In the genomic region with DNA sequence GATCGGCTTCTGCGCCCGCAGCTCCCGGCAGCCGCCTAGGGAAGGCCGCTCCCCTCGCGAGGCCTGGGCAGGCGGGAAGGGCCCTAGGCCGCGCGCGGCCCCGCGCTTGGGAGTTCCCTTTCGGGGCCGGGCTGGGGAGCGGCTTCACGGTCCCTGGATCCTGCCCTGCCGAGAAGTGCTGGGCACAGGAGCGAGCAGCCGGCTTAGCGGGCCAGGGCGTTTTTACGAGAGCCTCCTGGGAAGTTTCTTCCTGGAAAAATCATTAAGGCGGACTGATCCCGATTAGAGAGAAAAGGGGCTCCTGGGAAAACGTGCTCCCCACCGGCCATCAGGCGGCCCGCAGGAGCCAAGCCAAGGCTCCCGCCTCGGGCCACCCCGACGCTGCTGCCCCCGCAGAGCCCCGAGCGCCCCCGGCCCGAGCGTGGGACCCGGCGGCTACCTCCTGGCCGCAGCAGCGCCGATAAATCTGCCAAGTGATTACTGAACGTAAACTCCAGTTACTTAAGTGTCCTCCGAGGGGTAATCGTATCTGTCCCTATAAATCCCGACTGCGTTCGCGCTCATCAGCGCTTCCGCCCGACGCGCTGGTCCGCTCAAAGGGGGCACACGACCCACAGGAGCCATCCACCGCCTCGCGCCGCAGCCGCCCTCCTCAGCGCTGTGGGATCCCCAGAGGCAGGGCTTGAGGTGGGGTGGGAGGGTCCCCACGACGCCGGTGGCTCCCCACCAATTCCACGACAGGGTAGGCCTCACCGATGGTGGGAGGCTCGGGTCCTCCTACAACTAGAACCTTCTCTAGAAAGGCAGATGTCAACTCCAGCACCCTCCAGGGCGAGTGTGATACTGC, we compare ENCODE assay signal across 1 cellular context.
TF ChIP-seq lines count a peak whose summit lies in the region.

No MANE protein-coding gene starts in this region.

TF ChIP-seq in HepG2, 621 proteins besides CTCF, POLR2A, EP300 and RAD21:
- TF ChIP-seq, protein P1, sequence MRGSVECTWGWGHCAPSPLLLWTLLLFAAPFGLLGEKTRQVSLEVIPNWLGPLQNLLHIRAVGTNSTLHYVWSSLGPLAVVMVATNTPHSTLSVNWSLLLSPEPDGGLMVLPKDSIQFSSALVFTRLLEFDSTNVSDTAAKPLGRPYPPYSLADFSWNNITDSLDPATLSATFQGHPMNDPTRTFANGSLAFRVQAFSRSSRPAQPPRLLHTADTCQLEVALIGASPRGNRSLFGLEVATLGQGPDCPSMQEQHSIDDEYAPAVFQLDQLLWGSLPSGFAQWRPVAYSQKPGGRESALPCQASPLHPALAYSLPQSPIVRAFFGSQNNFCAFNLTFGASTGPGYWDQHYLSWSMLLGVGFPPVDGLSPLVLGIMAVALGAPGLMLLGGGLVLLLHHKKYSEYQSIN (CRISPR knock-in tag; IDR thresholded peaks at IDR 0.05; ENCODE audit: borderline replicate concordance): no peak
- TF ChIP-seq, protein P2, sequence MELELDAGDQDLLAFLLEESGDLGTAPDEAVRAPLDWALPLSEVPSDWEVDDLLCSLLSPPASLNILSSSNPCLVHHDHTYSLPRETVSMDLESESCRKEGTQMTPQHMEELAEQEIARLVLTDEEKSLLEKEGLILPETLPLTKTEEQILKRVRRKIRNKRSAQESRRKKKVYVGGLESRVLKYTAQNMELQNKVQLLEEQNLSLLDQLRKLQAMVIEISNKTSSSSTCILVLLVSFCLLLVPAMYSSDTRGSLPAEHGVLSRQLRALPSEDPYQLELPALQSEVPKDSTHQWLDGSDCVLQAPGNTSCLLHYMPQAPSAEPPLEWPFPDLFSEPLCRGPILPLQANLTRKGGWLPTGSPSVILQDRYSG (CRISPR knock-in tag; IDR thresholded peaks at IDR 0.05): no peak
- TF ChIP-seq, protein P3, sequence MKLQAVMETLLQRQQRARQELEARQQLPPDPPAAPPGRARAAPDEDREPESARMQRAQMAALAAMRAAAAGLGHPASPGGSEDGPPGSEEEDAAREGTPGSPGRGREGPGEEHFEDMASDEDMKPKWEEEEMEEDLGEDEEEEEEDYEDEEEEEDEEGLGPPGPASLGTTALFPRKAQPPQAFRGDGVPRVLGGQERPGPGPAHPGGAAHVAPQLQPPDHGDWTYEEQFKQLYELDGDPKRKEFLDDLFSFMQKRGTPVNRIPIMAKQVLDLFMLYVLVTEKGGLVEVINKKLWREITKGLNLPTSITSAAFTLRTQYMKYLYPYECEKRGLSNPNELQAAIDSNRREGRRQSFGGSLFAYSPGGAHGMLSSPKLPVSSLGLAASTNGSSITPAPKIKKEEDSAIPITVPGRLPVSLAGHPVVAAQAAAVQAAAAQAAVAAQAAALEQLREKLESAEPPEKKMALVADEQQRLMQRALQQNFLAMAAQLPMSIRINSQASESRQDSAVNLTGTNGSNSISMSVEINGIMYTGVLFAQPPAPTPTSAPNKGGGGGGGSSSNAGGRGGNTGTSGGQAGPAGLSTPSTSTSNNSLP (IDR thresholded peaks at IDR 0.05; ENCODE audit: low read depth, low read length): no peak
- TF ChIP-seq STAG1 (CRISPR knock-in tag; IDR thresholded peaks at IDR 0.05) (no peak), MEIS1 (CRISPR knock-in tag; IDR thresholded peaks at IDR 0.05; ENCODE audit: borderline replicate concordance) (no peak), ZNF451 (CRISPR knock-in tag; IDR thresholded peaks at IDR 0.05) (no peak), ZNF775 (CRISPR knock-in tag; IDR thresholded peaks at IDR 0.05; ENCODE audit: borderline replicate concordance) (no peak), PLRG1 (conservative IDR thresholded peaks at IDR 0.05) (no peak), NRL (CRISPR knock-in tag; IDR thresholded peaks at IDR 0.05; ENCODE audit: borderline replicate concordance) (no peak)
